8 cellular contexts compared by ENCODE assay signal in genomic region chr7:130667593-130668257, GRCh38. TPM values are rescaled to one million over a fixed set of nuclear protein-coding genes. Genes with fewer than 3 reads are reported as not detected.
DNase-seq lines count a peak whose midpoint lies in the region; ATAC-seq and TF ChIP-seq lines count a peak whose summit lies in the region.

No MANE protein-coding gene starts in this region.

- no peak overlapping the region for H2BK12ac ChIP-seq in neuronal stem cell (ENCODE audit: low read length)

- DNase-seq in RWPE1 (ENCODE audit: low spot score) (no peak), epithelial cell of esophagus (ENCODE audit: low read depth) (peak; percentile 4), neuronal stem cell (ENCODE audit: low spot score) (no peak), activated gamma-delta T cell treated with Interleukin-2 at 50 U/mL for 16 hours (no peak)

- peaks cover 0 to 20% (median 1%) of the 10 kb centered on the region in 11 experiments; a peak in 6 of 22 replicates for H3K36me3 ChIP-seq in BLaER1 treated with 17β-estradiol and CSF1 and Interleukin-3, amounts not matched to agents 10 nM and 100 nM
- peaks cover 0 to 41% of the 10 kb centered on the region in 2 donors for H3K36me3 ChIP-seq in neuronal stem cell (replicated peaks in 1 of 2; ENCODE audit: control insufficient read depth in 2 of 2, insufficient read depth in 2 of 2, low read length in 2 of 2)

- H2AK5ac ChIP-seq in neuronal stem cell (ENCODE audit: low read depth, low read length) = no peak overlapping the region

- peak overlapping the region; percentile 7 for H2BK5ac ChIP-seq in neuronal stem cell (ENCODE audit: low read length)

- CTCF ChIA-PET in RWPE1 (lab: Yijun Ruan, JAX) = interaction anchor here (0.7 kb wide), 1 partner anchor 180 kb away, joined by 3 read pairs; no protein-coding TSS in a partner anchor

- H3K27ac ChIP-seq in BLaER1 treated with 17β-estradiol and CSF1 and Interleukin-3, amounts not matched to agents 10 nM and 100 nM = peak overlapping the region; percentile 66 to 90 (median 83)
- H3K27ac ChIP-seq in RWPE1 (peak overlapping the region; percentile 78), neuronal stem cell (replicated peaks; ENCODE audit: low read length) (peak overlapping the region; percentile 1)

- POLR2A ChIA-PET in RWPE1 (lab: Yijun Ruan, JAX; ENCODE audit: low non-redundant PET) = no interaction called here

- peaks cover 12 to 25% (median 19%) of the 10 kb centered on the region in 10 experiments for H3K4me1 ChIP-seq in BLaER1 treated with 17β-estradiol and CSF1 and Interleukin-3, amounts not matched to agents 10 nM and 100 nM
- peaks cover 0 to 10% of the 10 kb centered on the region in 2 donors for H3K4me1 ChIP-seq in neuronal stem cell (ENCODE audit: control insufficient read depth in 2 of 2, insufficient read depth in 1 of 2, low read depth in 1 of 2, low read length in 2 of 2)

- H3K4me2 ChIP-seq in BLaER1 treated with 17β-estradiol and CSF1 and Interleukin-3, amounts not matched to agents 10 nM and 100 nM = peak overlapping the region; percentile 68 to 96 (median 87)
- H3K4me2 ChIP-seq in neuronal stem cell (ENCODE audit: insufficient read depth, low read length, poor library complexity, severe bottlenecking) = peak overlapping the region; percentile 45

- H3K4ac ChIP-seq in neuronal stem cell (ENCODE audit: low read length) = no peak overlapping the region

- no peak overlapping the region for H4K8ac ChIP-seq in neuronal stem cell (ENCODE audit: low read depth, low read length)

- H2BK120ac ChIP-seq in neuronal stem cell (ENCODE audit: low read depth, low read length) = no peak overlapping the region

- H2AFZ ChIP-seq in neuronal stem cell (ENCODE audit: low read length) = peak overlapping the region; percentile 96

- ATAC-seq in GM21381 (IDR thresholded peaks at IDR 0.05; ENCODE audit: unreplicated experiment) (peak; percentile 5), GM19467 (IDR thresholded peaks at IDR 0.05; ENCODE audit: unreplicated experiment) (no peak), HG03469 (IDR thresholded peaks at IDR 0.05; ENCODE audit: unreplicated experiment) (no peak)

- peak overlapping the region; percentile 10 for H3K14ac ChIP-seq in neuronal stem cell (ENCODE audit: low read length)

- no peak for TF ChIP-seq CTCF in RWPE1 (conservative IDR thresholded peaks at IDR 0.05; ENCODE audit: low read depth)
- TF ChIP-seq CTCF in epithelial cell of esophagus (IDR thresholded peaks at IDR 0.05; ENCODE audit: insufficient read depth, low read depth, low read length, missing control alignments) = no peak

- peak overlapping the region; percentile 72 to 86 (median 80) for H3K4me3 ChIP-seq in BLaER1 treated with 17β-estradiol and CSF1 and Interleukin-3, amounts not matched to agents 10 nM and 100 nM
- H3K4me3 ChIP-seq in epithelial cell of esophagus (ENCODE audit: low read length) (peak overlapping the region; percentile 66), neuronal stem cell (ENCODE audit: low read length in 2 of 2) (peak overlapping the region; percentile 97 to 99)

- peak overlapping the region; percentile 92 for H3K23ac ChIP-seq in neuronal stem cell (ENCODE audit: low read depth, low read length, poor library complexity)

- no peaks in the 10 kb centered on the region for H3K9me3 ChIP-seq in BLaER1 treated with 17β-estradiol and CSF1 and Interleukin-3, amounts not matched to agents 10 nM and 100 nM (replicated peaks in 1 of 11)
- no peaks in the 10 kb centered on the region for H3K9me3 ChIP-seq in neuronal stem cell (replicated peaks in 1 of 2; ENCODE audit: control insufficient read depth in 2 of 2, insufficient read depth in 1 of 2, low read depth in 1 of 2, low read length in 2 of 2)

- no peaks in the 10 kb centered on the region for H3K27me3 ChIP-seq in BLaER1 treated with 17β-estradiol and CSF1 and Interleukin-3, amounts not matched to agents 10 nM and 100 nM
- no peaks in the 10 kb centered on the region for H3K27me3 ChIP-seq in neuronal stem cell (ENCODE audit: control insufficient read depth in 3 of 3, insufficient read depth in 3 of 3, low read depth in 1 of 3, low read length in 3 of 3)

- H4K20me1 ChIP-seq in BLaER1 treated with 17β-estradiol and CSF1 and Interleukin-3, amounts not matched to agents 10 nM and 100 nM = no peaks in the 10 kb centered on the region

- H3K9ac ChIP-seq in BLaER1 treated with 17β-estradiol and CSF1 and Interleukin-3, amounts not matched to agents 10 nM and 100 nM = peak overlapping the region; percentile 84 to 90 (median 86)
- H3K9ac ChIP-seq in neuronal stem cell (ENCODE audit: low read depth, low read length, poor library complexity) = peak overlapping the region; percentile 90

- WGBS in neuronal stem cell (ENCODE audit: extremely low coverage in 2 of 2, insufficient read length in 2 of 2, insufficient replicate concordance in 1 of 2), 2 donors = no CpG with 5 or more reads among the region's 19 CpGs

- no peak overlapping the region for H4K91ac ChIP-seq in neuronal stem cell (ENCODE audit: low read depth, low read length, poor library complexity)

- no peak overlapping the region for H2BK15ac ChIP-seq in neuronal stem cell (ENCODE audit: low read length)

- H3K18ac ChIP-seq in neuronal stem cell (ENCODE audit: low read length) = no peak overlapping the region

- H3K79me1 ChIP-seq in neuronal stem cell (ENCODE audit: low read depth, low read length) = no peaks in the 10 kb centered on the region

RNA-seq across cellular contexts. Expression of gene COPG2, which starts 0.8 kb away (rescaled TPM):
- polyA plus RNA-seq in neuronal stem cell (2013, experiment 1 of 2) = 45.9 TPM
- polyA plus RNA-seq in neuronal stem cell (2013, experiment 2 of 2) = 44.5 TPM

RNA-seq across cellular contexts. Expression of gene TSGA13, which starts 18.6 kb away (rescaled TPM):
- not detected for polyA plus RNA-seq in neuronal stem cell (2013, experiment 1 of 2)
- polyA plus RNA-seq in neuronal stem cell (2013, experiment 2 of 2) = not detected

Comparison
In these comparisons a context has a peak if more than half of its experiments do, and no peak if none do; other contexts are left out.
1. H3K27ac ChIP-seq: peak in every context shown above with its lines; median percentile 83 in BLaER1 treated with 17β-estradiol and CSF1 and Interleukin-3, amounts not matched to agents 10 nM and 100 nM; 78 in RWPE1; 1 in neuronal stem cell.